ENCODE assay signal across 9 cellular contexts in the genomic region with DNA sequence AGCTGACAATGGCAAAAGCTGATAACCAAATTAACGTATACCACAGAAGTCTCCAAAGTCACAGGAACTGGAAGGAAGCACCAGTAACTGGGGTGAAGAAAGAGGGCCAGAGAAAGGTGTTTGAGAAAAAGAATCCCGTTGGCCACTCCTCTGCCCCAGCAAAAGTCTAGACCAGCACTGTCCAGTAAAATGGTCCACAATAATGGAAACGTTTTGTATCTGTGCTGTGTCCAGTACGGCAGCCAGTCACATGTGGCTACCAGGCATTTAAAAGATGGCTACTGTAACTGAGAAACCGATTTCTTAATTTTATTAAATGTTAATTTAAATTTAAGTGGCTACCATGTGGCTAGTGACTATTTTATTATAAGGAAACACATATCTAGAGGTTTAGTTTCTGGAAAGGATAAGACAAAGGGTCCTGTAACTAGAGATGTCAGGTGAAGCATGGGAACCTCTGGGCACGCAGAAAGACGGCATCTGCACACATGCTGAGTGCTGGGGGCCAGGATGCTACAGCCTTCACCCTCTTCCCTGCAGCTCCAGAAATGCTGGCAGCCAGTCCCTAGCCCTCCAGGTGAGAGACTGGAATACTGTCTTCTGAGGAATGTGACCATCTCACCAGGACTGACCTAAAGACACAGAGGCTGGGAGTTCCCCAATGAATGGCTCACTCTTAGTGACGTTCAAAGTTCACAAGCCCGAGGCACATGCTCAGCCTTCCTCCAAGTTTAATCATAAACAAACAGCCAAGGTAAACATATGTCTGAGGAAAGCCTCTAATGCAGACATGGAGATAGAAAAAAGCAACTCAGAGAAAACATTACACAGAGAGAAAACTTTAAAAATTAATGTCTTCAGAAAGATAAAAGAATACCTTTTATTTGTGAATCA. TPM values are rescaled to one million over a fixed set of nuclear protein-coding genes. Genes with fewer than 3 reads are reported as not detected.
DNase-seq lines count a peak whose midpoint lies in the region; ATAC-seq and TF ChIP-seq lines count a peak whose summit lies in the region.
"Had no signal": no experiment of that assay in that cellular context is flagged by ENCODE, and none has a peak within 500 bp of the region (broad histone marks: within the 10 kb centered on the region; RNA-seq: fewer than 3 reads in every experiment).

No MANE protein-coding gene starts in this region.

- ATAC-seq in HG02870 (IDR thresholded peaks at IDR 0.05; ENCODE audit: unreplicated experiment) = no peak
- ATAC-seq in HG03565 (IDR thresholded peaks at IDR 0.05; ENCODE audit: unreplicated experiment) = no peak

- no peak for TF ChIP-seq POLR2A in stomach (IDR thresholded peaks at IDR 0.05)
- no peak for TF ChIP-seq POLR2A in tibial nerve (IDR thresholded peaks at IDR 0.05)

- peak overlapping the region; percentile 59 for H3K9ac ChIP-seq in adipocyte (ENCODE audit: low read length)

- H3K4me3 ChIP-seq in adipocyte (ENCODE audit: low read length) = no peak overlapping the region
- no peak overlapping the region for H3K4me3 ChIP-seq in stomach
- H3K4me3 ChIP-seq in tibial nerve = no peak overlapping the region

- H3K4me1 ChIP-seq in adipocyte (ENCODE audit: control insufficient read depth, insufficient read depth, low read length) = peaks cover 75% of the 10 kb centered on the region
- H3K4me1 ChIP-seq in stomach = peaks cover 45 to 87% (median 66%) of the 10 kb centered on the region in 4 donors
- peaks cover 0 to 75% (median 26%) of the 10 kb centered on the region in 4 donors for H3K4me1 ChIP-seq in tibial nerve

- no peak for TF ChIP-seq EP300 in stomach (IDR thresholded peaks at IDR 0.05)
- no peak for TF ChIP-seq EP300 in tibial nerve (IDR thresholded peaks at IDR 0.05)

- DNase-seq in HPDE6-E6E7 (ENCODE audit: extremely low spot score) (peak; percentile 67), adipocyte (ENCODE audit: low read depth) (peak; percentile 80), iris pigment epithelial cell (ENCODE audit: low read depth) (peak; percentile 95), stomach (peak; percentile 63), tibial nerve (ENCODE audit: low spot score in 2 of 2) (no peak)
- DNase-seq: activated gamma-delta T cell treated with Interleukin-2 at 50 U/mL for 16 hours had no signal

- no peaks in the 10 kb centered on the region for H3K36me3 ChIP-seq in adipocyte (ENCODE audit: control insufficient read depth, insufficient read depth, low read length, severe bottlenecking)
- no peaks in the 10 kb centered on the region for H3K36me3 ChIP-seq in stomach
- H3K36me3 ChIP-seq in tibial nerve = no peaks in the 10 kb centered on the region

- intact Hi-C loops in stomach (cut with DNase I; ENCODE audit: low total_unique reads) = no loop called here

- no peaks in the 10 kb centered on the region for H3K27me3 ChIP-seq in adipocyte (replicated peaks; ENCODE audit: control insufficient read depth, insufficient read depth, low read length)
- H3K27me3 ChIP-seq in stomach = no peaks in the 10 kb centered on the region
- no peaks in the 10 kb centered on the region for H3K27me3 ChIP-seq in tibial nerve

- H3K27ac ChIP-seq in stomach = peak overlapping the region; percentile 23 to 85 (median 76)
- H3K27ac ChIP-seq in tibial nerve = no peak overlapping the region
- H3K27ac ChIP-seq: HL-60 had no signal

- TF ChIP-seq CTCF in stomach (IDR thresholded peaks at IDR 0.05) (no peak), tibial nerve (IDR thresholded peaks at IDR 0.05) (no peak)

- H3K9me3 ChIP-seq in adipocyte (ENCODE audit: control insufficient read depth, low read length) (no peaks in the 10 kb centered on the region), stomach (no peaks in the 10 kb centered on the region), tibial nerve (no peaks in the 10 kb centered on the region)

- WGBS in stomach, 5 donors = 39 to 56% (median 51%) methylated on average over 9 of the region's 9 CpGs
- WGBS in tibial nerve, 2 donors = 71 to 76% methylated on average over 9 of the region's 9 CpGs

RNA-seq across cellular contexts. Expression of gene JAK1, which starts 50.7 kb away (rescaled TPM):
- total RNA-seq in stomach = 100 to 1,000 TPM in 3 of 5 donors, 10 to 100 TPM in 2; 69.2 to 149 (median 106) TPM
- polyA plus RNA-seq in stomach = 10 to 100 TPM; 21.3 to 44.0 (median 28.3) TPM
- 100 to 1,000 TPM; 114 to 222 (median 138) TPM for total RNA-seq in tibial nerve

Comparison
In these comparisons a context has a peak if more than half of its experiments do, and no peak if none do; other contexts are left out.
1. DNase-seq: peak in HPDE6-E6E7 (single experiment), adipocyte (single experiment), iris pigment epithelial cell (single experiment) and stomach (single experiment); none in tibial nerve (0 of 2).
2. H3K27ac ChIP-seq: peak in stomach (5 of 5); none in tibial nerve (0 of 4).